1 cellular context compared by ENCODE assay signal in genomic region chr7:111492234-111492633, GRCh38.
TF ChIP-seq lines count a peak whose summit lies in the region.

No MANE protein-coding gene starts in this region.

TF ChIP-seq in K562, 482 proteins besides CTCF, POLR2A, EP300 and RAD21 (continued from another document):
- peak; percentile 27; the same call in 1 of the 2 replicates for TF ChIP-seq PBX2 (CRISPR knock-in tag; IDR thresholded peaks at IDR 0.05; ENCODE audit: low read depth)
- TF ChIP-seq PBX2 (tag; conservative IDR thresholded peaks at IDR 0.05; ENCODE audit: low read depth): peak; percentile 81
- TF ChIP-seq SREBF1 (IDR thresholded peaks at IDR 0.05; ENCODE audit: borderline replicate concordance, low read depth, low read length): no peak
- 0 out of 4 replicates have a peak, but pooled peaks of 1 of the 2 experiments have one; percentile 26 for TF ChIP-seq SRF (CRISPR knock-in tag; IDR thresholded peaks at IDR 0.05)
- TF ChIP-seq CC2D1A (IDR thresholded peaks at IDR 0.05): peak; percentile 19; the same call in 1 of the 2 replicates
- TF ChIP-seq SMARCE1 (IDR thresholded peaks at IDR 0.05): peak; percentile 64; the same call in 1 of the 2 replicates
- peak; percentile 83 for TF ChIP-seq MEIS2 (IDR thresholded peaks at IDR 0.05; ENCODE audit: partially characterized antibody)
- peak; percentile 29; the same call in 1 of the 2 replicates for TF ChIP-seq CHAMP1 (IDR thresholded peaks at IDR 0.05)
- TF ChIP-seq TEAD1 (CRISPR knock-in tag; IDR thresholded peaks at IDR 0.05): 0 out of 4 replicates have a peak, but pooled peaks of 1 of the 2 experiments have one; percentile 57
- 0 out of 2 replicates have a peak, but pooled peaks have one; percentile 10 for TF ChIP-seq FOXM1 (IDR thresholded peaks at IDR 0.05; ENCODE audit: low read depth)
- no peak for TF ChIP-seq FOXM1 (CRISPR knock-in tag; IDR thresholded peaks at IDR 0.05; ENCODE audit: low read depth)
- no peak for TF ChIP-seq SMARCC2 (IDR thresholded peaks at IDR 0.05; ENCODE audit: low read depth)
- TF ChIP-seq EZH2 (IDR thresholded peaks at IDR 0.05; ENCODE audit: borderline replicate concordance, low read depth, low read length): no peak
- TF ChIP-seq PRDM10 (IDR thresholded peaks at IDR 0.05; ENCODE audit: partially characterized antibody): peak; percentile 62
- no peak for TF ChIP-seq EP400 (IDR thresholded peaks at IDR 0.05)
- no peak for TF ChIP-seq ZBTB5 (IDR thresholded peaks at IDR 0.05)
- TF ChIP-seq ARID1B (IDR thresholded peaks at IDR 0.05): peak; percentile 52
- no peak for TF ChIP-seq NR3C1 (CRISPR knock-in tag; IDR thresholded peaks at IDR 0.05)
- peak; percentile 66 for TF ChIP-seq PKNOX1 (IDR thresholded peaks at IDR 0.05)
- no peak for TF ChIP-seq BCOR (IDR thresholded peaks at IDR 0.05)
